In the genomic region with DNA sequence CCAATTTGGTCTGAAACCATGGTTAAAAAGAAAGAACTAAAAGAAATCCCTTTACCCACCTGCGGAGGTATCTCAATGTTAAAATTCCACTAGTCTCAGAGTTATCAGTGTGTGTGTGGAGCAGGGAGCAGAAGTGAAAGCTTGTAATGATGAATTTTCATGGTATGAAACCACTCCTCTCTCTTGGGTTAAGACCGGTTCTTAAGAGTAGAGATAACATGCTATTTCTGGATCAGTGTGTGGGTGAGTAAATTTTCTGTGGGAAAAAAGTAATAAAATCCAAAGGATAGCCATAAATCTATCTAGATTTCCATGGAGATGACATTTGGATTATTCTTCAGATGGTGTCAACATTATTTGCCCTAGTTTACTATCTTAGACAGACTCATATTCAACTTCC, we compare ENCODE assay signal across 16 cellular contexts. TPM values are rescaled to one million over a fixed set of nuclear protein-coding genes. Genes with fewer than 3 reads are reported as not detected.
DNase-seq lines count a peak whose midpoint lies in the region; ATAC-seq, FAIRE-seq and TF ChIP-seq lines count a peak whose summit lies in the region.
"Had no signal": no experiment of that assay in that cellular context is flagged by ENCODE, and none has a peak within 500 bp of the region (broad histone marks: within the 10 kb centered on the region; RNA-seq: fewer than 3 reads in every experiment).

No MANE protein-coding gene starts in this region.

- H3K36me3 ChIP-seq in kidney (ENCODE audit: control insufficient read depth in 1 of 2, insufficient read depth in 2 of 2, low read length in 2 of 2) (no peaks in the 10 kb centered on the region), pancreas (no peaks in the 10 kb centered on the region)
- H3K36me3 ChIP-seq: BLaER1 had no signal

- H3K27me3 Mint-ChIP-seq in WTC11 (ENCODE audit: low read depth): no peaks in the 10 kb centered on the region
- H3K27me3 Mint-ChIP-seq in nephron progenitor cell (ENCODE audit: low read depth, poor library complexity): peaks cover 13% of the 10 kb centered on the region

- CTCF ChIA-PET in WTC11 (lab: Charles Lee): no interaction called here

- H3K4me1 ChIP-seq in kidney (ENCODE audit: control insufficient read depth in 1 of 2, insufficient read depth in 1 of 2, low read depth in 1 of 2, low read length in 2 of 2): no peaks in the 10 kb centered on the region
- no peaks in the 10 kb centered on the region for H3K4me1 ChIP-seq in pancreas
- H3K4me1 ChIP-seq: BLaER1, Caco-2 had no signal

- ATAC-seq in WTC11 (no peak), pancreas (no peak)
- ATAC-seq: GM12878 had no signal

- 49 to 50% methylated on average over 2 of the region's 2 CpGs for WGBS in pancreas, 2 donors

- peaks cover 0 to 34% (median 5%) of the 10 kb centered on the region in 4 donors for H3K27me3 ChIP-seq in pancreas

- TF ChIP-seq CTCF in WTC11 (IDR thresholded peaks at IDR 0.05) (no peak), kidney (IDR thresholded peaks at IDR 0.05; ENCODE audit: borderline replicate concordance, extremely low read depth, insufficient read depth) (no peak), pancreas (IDR thresholded peaks at IDR 0.05) (no peak), nephron progenitor cell (IDR thresholded peaks at IDR 0.05) (no peak)

- H3K4me3 ChIP-seq in kidney (ENCODE audit: low read length in 2 of 2): no peak overlapping the region
- no peak overlapping the region for H3K4me3 ChIP-seq in pancreas
- H3K4me3 ChIP-seq: BLaER1, GM12878 had no signal

- no peak overlapping the region for H3K9ac ChIP-seq in kidney (ENCODE audit: low read length in 2 of 2)
- H3K9ac ChIP-seq: BLaER1 had no signal

- POLR2A ChIA-PET in WTC11 (lab: Charles Lee): no interaction called here

- H3K27ac ChIP-seq in kidney (ENCODE audit: low read depth in 2 of 2, low read length in 2 of 2) (no peak overlapping the region), pancreas (no peak overlapping the region)
- H3K27ac ChIP-seq: BLaER1 had no signal

- intact Hi-C loops in kidney (cut with DNase I): no loop called here
- intact Hi-C loops in pancreas (cut with DNase I): no loop called here

- H3K27ac Mint-ChIP-seq in WTC11: no peak overlapping the region
- no peak overlapping the region for H3K27ac Mint-ChIP-seq in nephron progenitor cell
- H3K27ac Mint-ChIP-seq: CD8-positive, alpha-beta memory T cell; H9 had no signal

- DNase-seq in GM03348 (ENCODE audit: low spot score) (peak; percentile 5), WTC11 (ENCODE audit: low spot score) (no peak), kidney (no peak), pancreas (no peak), KBM-7 (no peak), nephron progenitor cell (no peak), LoVo (ENCODE audit: low spot score) (no peak)
- DNase-seq: 8988T; AML-193; Caco-2; CD8-positive, alpha-beta memory T cell; GOT3; H9 had no signal

- in situ Hi-C loops in KBM-7 (cut with MboI; ENCODE audit: low pct_unique_long_range_greater_than_20kb, low sequenced_read_pairs): no loop called here

- H3K9me3 ChIP-seq in kidney (ENCODE audit: control insufficient read depth in 1 of 2, low read length in 2 of 2): no peaks in the 10 kb centered on the region
- H3K9me3 ChIP-seq in pancreas: no peaks in the 10 kb centered on the region
- H3K9me3 ChIP-seq: Caco-2 had no signal

- H3K9me3 Mint-ChIP-seq in WTC11 (no peaks in the 10 kb centered on the region), nephron progenitor cell (peaks cover 16% of the 10 kb centered on the region)

- peak overlapping the region; percentile 58 for H3K4me3 Mint-ChIP-seq in WTC11
- H3K4me3 Mint-ChIP-seq in nephron progenitor cell: no peak overlapping the region
- H3K4me3 Mint-ChIP-seq: CD8-positive, alpha-beta memory T cell had no signal

- H3K4me1 Mint-ChIP-seq in WTC11: peaks cover 19% of the 10 kb centered on the region
- peaks cover 20% of the 10 kb centered on the region for H3K4me1 Mint-ChIP-seq in nephron progenitor cell
- H3K4me1 Mint-ChIP-seq: CD8-positive, alpha-beta memory T cell had no signal

- FAIRE-seq in kidney (lab: Jason Lieb, UNC) (peak; percentile 71), pancreas (lab: Jason Lieb, UNC) (peak; percentile 76)
- FAIRE-seq: GM12878, GM18507 had no signal

- H3K36me3 Mint-ChIP-seq in WTC11: peaks cover 21% of the 10 kb centered on the region
- H3K36me3 Mint-ChIP-seq in nephron progenitor cell (ENCODE audit: low read depth): no peaks in the 10 kb centered on the region
- H3K36me3 Mint-ChIP-seq: CD8-positive, alpha-beta memory T cell had no signal

TF ChIP-seq in WTC11, 78 proteins besides CTCF, POLR2A, EP300 and RAD21 (continues in another document):
- TF ChIP-seq TP53 (CRISPR knock-in tag; IDR thresholded peaks at IDR 0.05) (no peak), MXD4 (CRISPR knock-in tag; IDR thresholded peaks at IDR 0.05; ENCODE audit: borderline replicate concordance) (no peak), GTF2I (CRISPR knock-in tag; conservative IDR thresholded peaks at IDR 0.05) (no peak)
- TF ChIP-seq, protein P1, sequence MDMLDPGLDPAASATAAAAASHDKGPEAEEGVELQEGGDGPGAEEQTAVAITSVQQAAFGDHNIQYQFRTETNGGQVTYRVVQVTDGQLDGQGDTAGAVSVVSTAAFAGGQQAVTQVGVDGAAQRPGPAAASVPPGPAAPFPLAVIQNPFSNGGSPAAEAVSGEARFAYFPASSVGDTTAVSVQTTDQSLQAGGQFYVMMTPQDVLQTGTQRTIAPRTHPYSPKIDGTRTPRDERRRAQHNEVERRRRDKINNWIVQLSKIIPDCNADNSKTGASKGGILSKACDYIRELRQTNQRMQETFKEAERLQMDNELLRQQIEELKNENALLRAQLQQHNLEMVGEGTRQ (CRISPR knock-in tag; IDR thresholded peaks at IDR 0.05): no peak
- TF ChIP-seq, protein P2, sequence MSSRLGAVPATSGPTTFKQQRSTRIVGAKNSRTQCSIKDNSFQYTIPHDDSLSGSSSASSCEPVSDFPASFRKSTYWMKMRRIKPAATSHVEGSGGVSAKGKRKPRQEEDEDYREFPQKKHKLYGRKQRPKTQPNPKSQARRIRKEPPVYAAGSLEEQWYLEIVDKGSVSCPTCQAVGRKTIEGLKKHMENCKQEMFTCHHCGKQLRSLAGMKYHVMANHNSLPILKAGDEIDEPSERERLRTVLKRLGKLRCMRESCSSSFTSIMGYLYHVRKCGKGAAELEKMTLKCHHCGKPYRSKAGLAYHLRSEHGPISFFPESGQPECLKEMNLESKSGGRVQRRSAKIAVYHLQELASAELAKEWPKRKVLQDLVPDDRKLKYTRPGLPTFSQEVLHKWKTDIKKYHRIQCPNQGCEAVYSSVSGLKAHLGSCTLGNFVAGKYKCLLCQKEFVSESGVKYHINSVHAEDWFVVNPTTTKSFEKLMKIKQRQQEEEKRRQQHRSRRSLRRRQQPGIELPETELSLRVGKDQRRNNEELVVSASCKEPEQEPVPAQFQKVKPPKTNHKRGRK (CRISPR knock-in tag; IDR thresholded peaks at IDR 0.05; ENCODE audit: borderline replicate concordance): no peak
- TF ChIP-seq, protein P3, sequence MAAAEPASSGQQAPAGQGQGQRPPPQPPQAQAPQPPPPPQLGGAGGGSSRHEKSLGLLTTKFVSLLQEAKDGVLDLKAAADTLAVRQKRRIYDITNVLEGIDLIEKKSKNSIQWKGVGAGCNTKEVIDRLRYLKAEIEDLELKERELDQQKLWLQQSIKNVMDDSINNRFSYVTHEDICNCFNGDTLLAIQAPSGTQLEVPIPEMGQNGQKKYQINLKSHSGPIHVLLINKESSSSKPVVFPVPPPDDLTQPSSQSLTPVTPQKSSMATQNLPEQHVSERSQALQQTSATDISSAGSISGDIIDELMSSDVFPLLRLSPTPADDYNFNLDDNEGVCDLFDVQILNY (CRISPR knock-in tag; IDR thresholded peaks at IDR 0.05): no peak
- TF ChIP-seq, protein P4, sequence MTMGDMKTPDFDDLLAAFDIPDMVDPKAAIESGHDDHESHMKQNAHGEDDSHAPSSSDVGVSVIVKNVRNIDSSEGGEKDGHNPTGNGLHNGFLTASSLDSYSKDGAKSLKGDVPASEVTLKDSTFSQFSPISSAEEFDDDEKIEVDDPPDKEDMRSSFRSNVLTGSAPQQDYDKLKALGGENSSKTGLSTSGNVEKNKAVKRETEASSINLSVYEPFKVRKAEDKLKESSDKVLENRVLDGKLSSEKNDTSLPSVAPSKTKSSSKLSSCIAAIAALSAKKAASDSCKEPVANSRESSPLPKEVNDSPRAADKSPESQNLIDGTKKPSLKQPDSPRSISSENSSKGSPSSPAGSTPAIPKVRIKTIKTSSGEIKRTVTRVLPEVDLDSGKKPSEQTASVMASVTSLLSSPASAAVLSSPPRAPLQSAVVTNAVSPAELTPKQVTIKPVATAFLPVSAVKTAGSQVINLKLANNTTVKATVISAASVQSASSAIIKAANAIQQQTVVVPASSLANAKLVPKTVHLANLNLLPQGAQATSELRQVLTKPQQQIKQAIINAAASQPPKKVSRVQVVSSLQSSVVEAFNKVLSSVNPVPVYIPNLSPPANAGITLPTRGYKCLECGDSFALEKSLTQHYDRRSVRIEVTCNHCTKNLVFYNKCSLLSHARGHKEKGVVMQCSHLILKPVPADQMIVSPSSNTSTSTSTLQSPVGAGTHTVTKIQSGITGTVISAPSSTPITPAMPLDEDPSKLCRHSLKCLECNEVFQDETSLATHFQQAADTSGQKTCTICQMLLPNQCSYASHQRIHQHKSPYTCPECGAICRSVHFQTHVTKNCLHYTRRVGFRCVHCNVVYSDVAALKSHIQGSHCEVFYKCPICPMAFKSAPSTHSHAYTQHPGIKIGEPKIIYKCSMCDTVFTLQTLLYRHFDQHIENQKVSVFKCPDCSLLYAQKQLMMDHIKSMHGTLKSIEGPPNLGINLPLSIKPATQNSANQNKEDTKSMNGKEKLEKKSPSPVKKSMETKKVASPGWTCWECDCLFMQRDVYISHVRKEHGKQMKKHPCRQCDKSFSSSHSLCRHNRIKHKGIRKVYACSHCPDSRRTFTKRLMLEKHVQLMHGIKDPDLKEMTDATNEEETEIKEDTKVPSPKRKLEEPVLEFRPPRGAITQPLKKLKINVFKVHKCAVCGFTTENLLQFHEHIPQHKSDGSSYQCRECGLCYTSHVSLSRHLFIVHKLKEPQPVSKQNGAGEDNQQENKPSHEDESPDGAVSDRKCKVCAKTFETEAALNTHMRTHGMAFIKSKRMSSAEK (CRISPR knock-in tag; IDR thresholded peaks at IDR 0.05; ENCODE audit: borderline replicate concordance): no peak
- TF ChIP-seq, protein P5, sequence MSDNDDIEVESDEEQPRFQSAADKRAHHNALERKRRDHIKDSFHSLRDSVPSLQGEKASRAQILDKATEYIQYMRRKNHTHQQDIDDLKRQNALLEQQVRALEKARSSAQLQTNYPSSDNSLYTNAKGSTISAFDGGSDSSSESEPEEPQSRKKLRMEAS (CRISPR knock-in tag; IDR thresholded peaks at IDR 0.05): no peak
- TF ChIP-seq, protein P6, sequence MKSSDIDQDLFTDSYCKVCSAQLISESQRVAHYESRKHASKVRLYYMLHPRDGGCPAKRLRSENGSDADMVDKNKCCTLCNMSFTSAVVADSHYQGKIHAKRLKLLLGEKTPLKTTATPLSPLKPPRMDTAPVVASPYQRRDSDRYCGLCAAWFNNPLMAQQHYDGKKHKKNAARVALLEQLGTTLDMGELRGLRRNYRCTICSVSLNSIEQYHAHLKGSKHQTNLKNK (CRISPR knock-in tag; IDR thresholded peaks at IDR 0.05): no peak

RNA-seq across cellular contexts. Expression of a gene that starts 3.2 kb away (rescaled TPM):
- total RNA-seq in WTC11 (2021) (32.1 to 32.7 TPM (median 32.2 TPM) in 3 replicates), kidney (16.6 TPM), pancreas (1 to 10 TPM in 2 of 6 donors, under 1 TPM in 4; 0.35 to 2.4 (median 0.79) TPM)
- polyA plus RNA-seq in kidney (ENCODE audit: insufficient read depth, low read depth, low replicate concordance) (9.2 TPM), pancreas (1 to 10 TPM in 1 of 2 donors, under 1 TPM in 1; 0.49 to 1.2 TPM)
- total RNA-seq: CD8-positive, alpha-beta memory T cell had no signal
- polyA plus RNA-seq: CD8-positive, alpha-beta memory T cell had no signal
